In genomic region chr1:205141236-205142104, GRCh38 we compare ENCODE assay signal across 9 cellular contexts. TPM values are rescaled to one million over a fixed set of nuclear protein-coding genes. Genes with fewer than 3 reads are reported as not detected.
DNase-seq lines count a peak whose midpoint lies in the region; ATAC-seq, FAIRE-seq and TF ChIP-seq lines count a peak whose summit lies in the region.
"Had no signal": no experiment of that assay in that cellular context is flagged by ENCODE, and none has a peak within 500 bp of the region (broad histone marks: within the 10 kb centered on the region; RNA-seq: fewer than 3 reads in every experiment).

No MANE protein-coding gene starts in this region.

- no peaks in the 10 kb centered on the region for H3K27me3 Mint-ChIP-seq in activated CD4-positive, alpha-beta T cell treated with anti-CD3 and anti-CD28 coated beads, Interleukin-2, amount 10 ng/mL, durations not matched to agents 7 days and 5 days
- H3K27me3 Mint-ChIP-seq: activated naive CD4-positive, alpha-beta T cell treated with anti-CD3 and anti-CD28 coated beads, Interleukin-2, amount 50 U/mL, for 24 hours had no signal

- no peak overlapping the region for H3K4me3 Mint-ChIP-seq in activated CD4-positive, alpha-beta T cell treated with anti-CD3 and anti-CD28 coated beads, Interleukin-2, amount 10 ng/mL, durations not matched to agents 7 days and 5 days
- H3K4me3 Mint-ChIP-seq: activated naive CD4-positive, alpha-beta T cell treated with anti-CD3 and anti-CD28 coated beads, Interleukin-2, amount 50 U/mL, for 24 hours had no signal

- H3K4me1 ChIP-seq in lower lobe of right lung, result peaks cover 17% of the 10 kb centered on the region

- H3K9me3 Mint-ChIP-seq in activated CD4-positive, alpha-beta T cell treated with anti-CD3 and anti-CD28 coated beads, Interleukin-2, amount 10 ng/mL, durations not matched to agents 7 days and 5 days, result no peaks in the 10 kb centered on the region
- H3K9me3 Mint-ChIP-seq: activated naive CD4-positive, alpha-beta T cell treated with anti-CD3 and anti-CD28 coated beads, Interleukin-2, amount 50 U/mL, for 24 hours had no signal

- intact Hi-C loops in lower lobe of right lung (cut with DNase I), result no loop called here

- TF ChIP-seq CTCF in D721Med (IDR thresholded peaks at IDR 0.05; ENCODE audit: insufficient read depth, missing control alignments) (peak; percentile 95), lower lobe of right lung (IDR thresholded peaks at IDR 0.05) (peak; percentile 84)

- H3K36me3 ChIP-seq in lower lobe of right lung, result peaks cover 9% of the 10 kb centered on the region

- peaks cover 7% of the 10 kb centered on the region for H3K4me1 Mint-ChIP-seq in activated CD4-positive, alpha-beta T cell treated with anti-CD3 and anti-CD28 coated beads, Interleukin-2, amount 10 ng/mL, durations not matched to agents 7 days and 5 days

- no peaks in the 10 kb centered on the region for H3K9me3 ChIP-seq in lower lobe of right lung

- H3K27me3 ChIP-seq in lower lobe of right lung (ENCODE audit: low read depth), result no peaks in the 10 kb centered on the region

- ATAC-seq in HG02623 (IDR thresholded peaks at IDR 0.05; ENCODE audit: unreplicated experiment) (peak; percentile 47), lower lobe of right lung (peak; percentile 86 to 90), HG03139 (IDR thresholded peaks at IDR 0.05; ENCODE audit: unreplicated experiment) (no peak)

- peak; percentile 85 for FAIRE-seq in D721Med (lab: Jason Lieb, UNC)

- no peak overlapping the region for H3K4me3 ChIP-seq in lower lobe of right lung

- DNase-seq in D721Med (ENCODE audit: insufficient read length, low spot score) (peak; percentile 46), NCI-H526 (lab: John Stamatoyannopoulos, UW) (peak; percentile 34 to 76), dermis blood vessel endothelial cell (peak; percentile 94), lower lobe of right lung (peak; percentile 62)
- DNase-seq in activated CD4-positive, alpha-beta T cell treated with anti-CD3 and anti-CD28 coated beads, Interleukin-2, amount 10 ng/mL, durations not matched to agents 7 days and 5 days, result peak; percentile 86
- peak; percentile 35 to 38 (median 38) for DNase-seq in stimulated activated CD4-positive, alpha-beta T cell treated with anti-CD3 and anti-CD28 coated beads, TNF-alpha, amount 100 ng/mL, for 4 hours (ENCODE audit: low read depth in 3 of 3)

- CTCF ChIA-PET in activated CD4-positive, alpha-beta T cell treated with anti-CD3 and anti-CD28 coated beads, Interleukin-2, amount 10 ng/mL, durations not matched to agents 7 days and 5 days (lab: Charles Lee), result interaction anchor here (0.9 to 2.2 kb wide), 12 partner anchors 10 to 148 kb away, joined by 3 to 11 read pairs (median 4); no protein-coding TSS in a partner anchor

- POLR2A ChIA-PET in activated CD4-positive, alpha-beta T cell treated with anti-CD3 and anti-CD28 coated beads, Interleukin-2, amount 10 ng/mL, durations not matched to agents 7 days and 5 days (lab: Charles Lee), result no interaction called here

- no peaks in the 10 kb centered on the region for H3K36me3 Mint-ChIP-seq in activated CD4-positive, alpha-beta T cell treated with anti-CD3 and anti-CD28 coated beads, Interleukin-2, amount 10 ng/mL, durations not matched to agents 7 days and 5 days (ENCODE audit: low read depth)
- H3K36me3 Mint-ChIP-seq: activated naive CD4-positive, alpha-beta T cell treated with anti-CD3 and anti-CD28 coated beads, Interleukin-2, amount 50 U/mL, for 24 hours had no signal

- H3K27ac ChIP-seq in lower lobe of right lung, result no peak overlapping the region

- no peak overlapping the region for H3K27ac Mint-ChIP-seq in activated CD4-positive, alpha-beta T cell treated with anti-CD3 and anti-CD28 coated beads, Interleukin-2, amount 10 ng/mL, durations not matched to agents 7 days and 5 days
- H3K27ac Mint-ChIP-seq: activated naive CD4-positive, alpha-beta T cell treated with anti-CD3 and anti-CD28 coated beads, Interleukin-2, amount 50 U/mL, for 24 hours had no signal

RNA-seq across cellular contexts. Expression of gene RBBP5, which starts 19.7 kb away (rescaled TPM):
- total RNA-seq in activated CD4-positive, alpha-beta T cell treated with anti-CD3 and anti-CD28 coated beads, Interleukin-2, amount 10 ng/mL, durations not matched to agents 7 days and 5 days, result 10 to 100 TPM; 22.2 to 24.7 TPM
- total RNA-seq in dermis blood vessel endothelial cell, result 23.6 and 24.5 TPM in 2 replicates
- total RNA-seq in lower lobe of right lung, result 17.9 TPM

RNA-seq across cellular contexts. Expression of gene TMEM81, which starts 57.2 kb away (rescaled TPM):
- total RNA-seq in activated CD4-positive, alpha-beta T cell treated with anti-CD3 and anti-CD28 coated beads, Interleukin-2, amount 10 ng/mL, durations not matched to agents 7 days and 5 days, result 1 to 10 TPM; 2.4 to 2.9 TPM
- total RNA-seq in dermis blood vessel endothelial cell (1.2 TPM in 2 replicates), lower lobe of right lung (4.1 TPM)

Comparison
In these comparisons a context has a peak if more than half of its experiments do, and no peak if none do; other contexts are left out.
1. DNase-seq: peak in every context shown above with its lines; median percentile 94 in dermis blood vessel endothelial cell; 86 in activated CD4-positive, alpha-beta T cell treated with anti-CD3 and anti-CD28 coated beads, Interleukin-2, amount 10 ng/mL, durations not matched to agents 7 days and 5 days; 62 in lower lobe of right lung; 55 in NCI-H526; 46 in D721Med; 38 in stimulated activated CD4-positive, alpha-beta T cell treated with anti-CD3 and anti-CD28 coated beads, TNF-alpha, amount 100 ng/mL, for 4 hours.